Comparison of ENCODE assay signal across 6 cellular contexts in genomic region chr10:78058562-78058961, GRCh38.
"Had no signal": no experiment of that assay in that cellular context is flagged by ENCODE, and none has a peak within 500 bp of the region (broad histone marks: within the 10 kb centered on the region; RNA-seq: fewer than 3 reads in every experiment).

No MANE protein-coding gene starts in this region.

- H3K9me3 Mint-ChIP-seq: GM23338, H9, HFFc6, IgD-negative memory B cell had no signal

- DNase-seq: H9, HCEC 1CT, HFFc6 had no signal

- H3K27ac Mint-ChIP-seq: GM23338, HFFc6, IgD-negative memory B cell had no signal

- H3K4me3 Mint-ChIP-seq: GM23338, HFFc6, IgD-negative memory B cell had no signal

- H3K27me3 Mint-ChIP-seq: IgD-negative memory B cell had no signal

- H3K4me1 Mint-ChIP-seq: H9 had no signal

- ATAC-seq: GM23338, HepG2 had no signal
